In the genomic region with DNA sequence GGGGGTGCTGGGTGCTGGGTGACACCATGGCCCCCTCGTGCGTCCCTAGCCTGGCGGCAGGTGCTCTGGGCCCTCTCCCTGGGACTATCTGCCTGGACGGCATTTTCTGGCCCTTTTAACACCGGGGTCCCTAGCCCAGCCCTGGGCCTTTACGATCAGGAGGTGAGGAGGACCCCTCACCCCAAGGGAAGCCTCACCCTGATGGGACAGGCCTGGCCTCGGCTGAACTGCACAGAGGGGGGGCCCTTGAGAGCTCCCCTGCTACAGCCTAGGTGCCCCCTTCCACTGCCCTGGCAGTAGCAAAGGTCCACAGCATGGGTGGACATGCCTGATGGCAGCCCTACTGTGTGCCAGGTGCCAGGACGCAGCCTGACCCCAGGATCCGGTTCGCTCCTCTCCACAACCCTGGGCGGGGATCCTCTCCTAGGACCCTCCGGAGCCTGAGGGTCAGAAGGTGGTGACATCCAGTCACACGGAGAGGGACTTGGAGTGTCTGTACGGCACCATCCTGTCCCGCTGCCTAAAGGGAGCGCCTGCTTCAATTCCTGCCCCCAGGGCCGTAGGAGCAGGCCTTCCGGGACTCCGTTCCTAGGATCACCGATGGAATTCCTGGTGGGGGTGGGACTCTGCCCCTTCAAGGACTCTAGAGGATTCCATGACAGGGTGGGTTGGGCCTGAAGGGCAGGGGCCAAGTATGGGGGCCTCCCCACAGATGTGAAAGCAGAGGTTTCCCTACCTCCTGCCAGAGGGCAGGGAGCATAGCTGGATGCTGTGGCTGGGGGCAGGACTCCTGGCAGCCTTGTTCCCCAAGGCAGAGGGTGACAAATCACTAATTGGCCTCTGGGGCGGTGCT, we compare ENCODE assay signal across 16 cellular contexts. TPM values are rescaled to one million over a fixed set of nuclear protein-coding genes. Genes with fewer than 3 reads are reported as not detected.
A peak's percentile ranks its signal among the peaks of the same experiment; 100 is the strongest.
DNase-seq lines count a peak whose midpoint lies in the region; ATAC-seq and TF ChIP-seq lines count a peak whose summit lies in the region.
"Had no signal": no experiment of that assay in that cellular context is flagged by ENCODE, and none has a peak within 500 bp of the region (broad histone marks: within the 10 kb centered on the region; RNA-seq: fewer than 3 reads in every experiment).

No MANE protein-coding gene starts in this region.

- H3K27me3 Mint-ChIP-seq in Caco-2 (ENCODE audit: insufficient read depth, unreplicated experiment), result no peaks in the 10 kb centered on the region

- no peak for TF ChIP-seq CTCF in Caco-2 (IDR thresholded peaks at IDR 0.05; ENCODE audit: insufficient read depth in 1 of 2, low read depth in 1 of 2, low read length in 1 of 2, severe bottlenecking in 1 of 2, unreplicated experiment in 1 of 2)
- TF ChIP-seq CTCF in omental fat pad (IDR thresholded peaks at IDR 0.05), result no peak
- no peak for TF ChIP-seq CTCF in brain microvascular endothelial cell (IDR thresholded peaks at IDR 0.05; ENCODE audit: low read depth, low read length, missing control alignments)

- H3K27ac ChIP-seq in duodenal mucosa (ENCODE audit: low read depth, low read length), result peak overlapping the region; percentile 10
- no peak overlapping the region for H3K27ac ChIP-seq in brain microvascular endothelial cell
- H3K27ac ChIP-seq: neural progenitor cell, tibial nerve had no signal

- H3K36me3 ChIP-seq in Caco-2 (ENCODE audit: control insufficient read depth, insufficient read depth, low read length), result no peaks in the 10 kb centered on the region
- H3K36me3 ChIP-seq in duodenal mucosa (ENCODE audit: control insufficient read depth in 1 of 2, insufficient read depth in 2 of 2, low read length in 2 of 2), result no peaks in the 10 kb centered on the region
- H3K36me3 ChIP-seq in brain microvascular endothelial cell (replicated peaks), result no peaks in the 10 kb centered on the region
- H3K36me3 ChIP-seq: neural progenitor cell, tibial nerve had no signal

- H3K4me3 Mint-ChIP-seq in Caco-2 (ENCODE audit: unreplicated experiment), result peak overlapping the region; percentile 74
- H3K4me3 Mint-ChIP-seq: memory B cell, neural progenitor cell had no signal

- peak overlapping the region in 1 of 2 donors; percentile 39 for H3K9ac ChIP-seq in duodenal mucosa (ENCODE audit: low read depth in 1 of 2, low read length in 2 of 2)
- H3K9ac ChIP-seq: neural progenitor cell had no signal

- CTCF ChIA-PET in Caco-2 (lab: Charles Lee), result interaction anchor here (0.6 to 4.2 kb wide), 10 partner anchors 11 to 327 kb away, joined by 3 to 38 read pairs (median 4); a partner anchor contains a TSS

- H3K27ac Mint-ChIP-seq in Caco-2 (ENCODE audit: unreplicated experiment), result peak overlapping the region; percentile 73
- H3K27ac Mint-ChIP-seq: memory B cell, neural progenitor cell had no signal

- DNase-seq in Caco-2 (peak; percentile 95 to 99), ELF-1 (ENCODE audit: low read depth, low spot score) (peak; percentile 74), omental fat pad (ENCODE audit: low spot score) (peak; percentile 11), brain microvascular endothelial cell (no peak)
- DNase-seq: activated CD4-positive, alpha-beta T cell treated with anti-CD3 and anti-CD28 coated beads for 4 hours; DMS79; NCI-H187 treated with DMSO at 0.1 percent for 48 hours; T-helper 9 cell had no signal

- POLR2A ChIA-PET in Caco-2 (lab: Charles Lee), result interaction anchor here (0.6 to 4.0 kb wide), 5 partner anchors 8 to 215 kb away, joined by 3 to 26 read pairs (median 5); a partner anchor contains a TSS

- ATAC-seq in omental fat pad (ENCODE audit: low FRiP score) (no peak), HG03039 (IDR thresholded peaks at IDR 0.05; ENCODE audit: unreplicated experiment) (no peak), HG03045 (IDR thresholded peaks at IDR 0.05; ENCODE audit: unreplicated experiment) (no peak), HG02884 (IDR thresholded peaks at IDR 0.05; ENCODE audit: unreplicated experiment) (no peak)

- H3K4me1 Mint-ChIP-seq in Caco-2 (ENCODE audit: low read depth, unreplicated experiment), result peaks cover 60% of the 10 kb centered on the region

- H3K4me1 ChIP-seq in Caco-2 (peaks cover 66% of the 10 kb centered on the region), duodenal mucosa (ENCODE audit: control insufficient read depth in 1 of 2, insufficient read depth in 2 of 2, low read length in 2 of 2) (peaks cover 20 to 25% of the 10 kb centered on the region in 2 donors)
- H3K4me1 ChIP-seq: neural progenitor cell, tibial nerve had no signal

- BruUV-seq in Caco-2 (replicated peaks; lab: Mats Ljungman, UMichigan), result no TSS peak

- intact Hi-C loops in Caco-2 (cut with micrococcal nuclease; ENCODE audit: unreplicated experiment), result loop anchor here (1.0 to 10.0 kb wide), 5 partner anchors 7 to 710 kb away; a partner anchor contains a TSS

- in situ Hi-C loops in brain microvascular endothelial cell (cut with HindIII; ENCODE audit: low pct_ligation_motif_present, low sequenced_read_pairs), result no loop called here

- peaks cover 57% of the 10 kb centered on the region for H3K36me3 Mint-ChIP-seq in Caco-2 (ENCODE audit: insufficient read depth, unreplicated experiment)
- H3K36me3 Mint-ChIP-seq: memory B cell, neural progenitor cell had no signal

- H3K4me3 ChIP-seq in Caco-2 (ENCODE audit: low read depth, low read length), result peak overlapping the region; percentile 20
- H3K4me3 ChIP-seq in duodenal mucosa (ENCODE audit: low read depth in 1 of 2, low read length in 2 of 2), result no peak overlapping the region
- no peak overlapping the region for H3K4me3 ChIP-seq in brain microvascular endothelial cell (ENCODE audit: low read depth, low read length)
- H3K4me3 ChIP-seq: neural progenitor cell, tibial nerve had no signal

- H3K27me3 ChIP-seq in Caco-2 (replicated peaks; ENCODE audit: control insufficient read depth, insufficient read depth, low read length) (no peaks in the 10 kb centered on the region), duodenal mucosa (ENCODE audit: control insufficient read depth in 1 of 2, insufficient read depth in 2 of 2, low read length in 2 of 2) (no peaks in the 10 kb centered on the region), brain microvascular endothelial cell (replicated peaks) (no peaks in the 10 kb centered on the region)
- H3K27me3 ChIP-seq: tibial nerve had no signal

- H3K9me3 ChIP-seq in Caco-2 (no peaks in the 10 kb centered on the region), duodenal mucosa (ENCODE audit: control insufficient read depth in 1 of 2, low read length in 2 of 2) (no peaks in the 10 kb centered on the region)

- peaks cover 10% of the 10 kb centered on the region for H3K9me3 Mint-ChIP-seq in Caco-2 (ENCODE audit: unreplicated experiment)

RNA-seq across cellular contexts. Expression of a gene that starts 33.0 kb away (rescaled TPM):
- not detected in 2 replicates for total RNA-seq in Caco-2 (2022)
- total RNA-seq in omental fat pad, result not detected
- total RNA-seq: NCI-H460 had no signal

RNA-seq across cellular contexts. Expression of a gene that starts 43.6 kb away (rescaled TPM):
- not detected in 2 replicates for total RNA-seq in Caco-2 (2022)
- total RNA-seq in omental fat pad, result not detected
- total RNA-seq: NCI-H460 had no signal
